Comparison of ENCODE assay signal across 29 cellular contexts in the genomic region with DNA sequence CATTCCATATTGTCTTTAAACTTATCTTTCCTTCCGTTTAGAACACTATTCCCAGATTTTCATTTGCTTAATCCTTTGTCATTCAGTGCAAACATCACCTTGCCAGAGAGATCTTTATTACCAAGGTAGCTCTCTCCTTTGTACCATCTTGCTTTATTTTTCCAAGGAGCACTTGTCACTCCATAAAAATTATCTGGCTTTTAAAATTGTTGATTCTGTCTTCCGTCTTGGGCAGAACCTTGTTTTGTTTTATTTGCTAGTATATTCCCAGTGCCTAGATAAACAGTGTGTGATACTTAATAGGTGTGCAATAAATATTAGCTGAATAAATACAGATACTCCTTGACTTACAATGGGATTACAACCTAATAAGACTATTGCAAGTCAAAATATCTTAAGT.
"Had no signal": no experiment of that assay in that cellular context is flagged by ENCODE, and none has a peak within 500 bp of the region (broad histone marks: within the 10 kb centered on the region; RNA-seq: fewer than 3 reads in every experiment).

No MANE protein-coding gene starts in this region.

- H3K4me3 ChIP-seq: colonic mucosa, coronary artery, dorsolateral prefrontal cortex, esophagus muscularis mucosa, esophagus squamous epithelium, gastrocnemius medialis, gastroesophageal sphincter, heart left ventricle, heart right ventricle, hepatocyte had no signal

- FAIRE-seq: colon, endometrium, endothelial cell of umbilical vein, frontal cortex had no signal

- DNase-seq: colonic mucosa; cortex of kidney; dermis blood vessel endothelial cell; dorsolateral prefrontal cortex; effector CD4-positive, alpha-beta T cell; effector CD8-positive, alpha-beta T cell; effector memory CD4-positive, alpha-beta T cell; effector memory CD8-positive, alpha-beta T cell; endodermal cell; erythroblast; esophagus squamous epithelium; foreskin fibroblast; foreskin keratinocyte; foreskin melanocyte; gastrocnemius medialis; glutamatergic neuron; head of caudate nucleus; heart left ventricle; heart right ventricle had no signal

- H3K9me3 ChIP-seq: colonic mucosa, gastrocnemius medialis had no signal

- H3K4me1 ChIP-seq: colonic mucosa, esophagus squamous epithelium, foreskin keratinocyte, heart left ventricle, heart right ventricle had no signal

- ATAC-seq: effector memory CD8-positive, alpha-beta T cell; esophagus mucosa; foreskin keratinocyte; gastrocnemius medialis; gastroesophageal sphincter; heart left ventricle; heart right ventricle had no signal

- H3K27ac ChIP-seq: colonic mucosa, coronary artery, dorsolateral prefrontal cortex, epithelial cell of prostate, esophagus muscularis mucosa, esophagus squamous epithelium, foreskin keratinocyte, gastrocnemius medialis, gastroesophageal sphincter, heart left ventricle, heart right ventricle, hepatocyte had no signal

- H3K4me2 ChIP-seq: hepatocyte had no signal
